In the genomic region with DNA sequence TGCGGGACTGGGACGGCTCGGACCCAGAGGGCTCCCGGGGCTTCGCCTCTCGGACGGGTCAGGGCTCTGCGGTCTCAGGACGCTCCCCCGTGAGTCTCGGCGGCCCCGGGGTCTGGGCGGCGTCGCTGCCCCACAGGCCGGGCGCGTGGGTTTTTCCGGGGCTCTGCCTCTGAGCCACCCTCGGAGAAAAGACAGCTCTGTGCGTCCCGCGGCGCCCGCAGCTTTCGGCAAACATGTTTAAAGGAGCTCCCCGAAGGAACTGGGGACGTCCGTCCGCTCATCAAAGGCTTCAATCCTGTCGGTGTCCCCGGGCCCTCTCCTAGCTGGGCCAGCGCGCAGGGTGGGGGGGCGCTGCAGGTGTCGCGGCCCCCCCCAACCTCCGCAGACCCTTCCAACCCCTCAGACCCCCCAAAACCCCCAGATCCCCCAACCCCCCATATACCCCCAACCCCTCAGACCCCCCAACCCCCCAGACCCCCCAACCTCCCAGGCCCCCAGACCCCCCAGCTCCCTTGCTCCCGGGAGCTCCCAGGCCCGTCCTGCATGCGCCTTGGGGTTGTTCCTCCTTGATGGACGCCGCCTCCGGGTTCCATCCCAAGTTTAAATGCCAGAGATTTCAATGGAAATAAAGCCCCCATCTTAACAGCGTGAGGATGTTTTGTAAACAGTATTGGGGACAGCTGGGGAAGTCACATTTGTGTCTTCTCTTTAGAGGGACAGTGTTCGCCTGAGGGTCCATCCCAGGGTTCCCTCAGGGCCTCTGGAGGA, we compare ENCODE assay signal across 8 cellular contexts. TPM values are rescaled to one million over a fixed set of nuclear protein-coding genes. Genes with fewer than 3 reads are reported as not detected.
DNase-seq lines count a peak whose midpoint lies in the region; ATAC-seq, FAIRE-seq and TF ChIP-seq lines count a peak whose summit lies in the region.

No MANE protein-coding gene starts in this region.

- no CpG with 5 or more reads among the region's 47 CpGs for WGBS in neuronal stem cell (ENCODE audit: extremely low coverage in 2 of 2, insufficient read length in 2 of 2, insufficient replicate concordance in 1 of 2), 2 donors

- peak; percentile 7 for ATAC-seq in WTC11

- no peak for TF ChIP-seq CTCF in WTC11 (IDR thresholded peaks at IDR 0.05)
- TF ChIP-seq CTCF in epithelial cell of esophagus (IDR thresholded peaks at IDR 0.05; ENCODE audit: insufficient read depth, low read depth, low read length, missing control alignments) = no peak

- H2BK12ac ChIP-seq in neuronal stem cell (ENCODE audit: low read length) = no peak overlapping the region

- peaks cover 17% of the 10 kb centered on the region for H3K36me3 Mint-ChIP-seq in WTC11

- POLR2A ChIA-PET in WTC11 (lab: Charles Lee) = interaction anchor here (1.3 kb wide), 1 partner anchor 83 kb away, joined by 3 read pairs; no protein-coding TSS in a partner anchor

- CTCF ChIA-PET in WTC11 (lab: Charles Lee) = interaction anchor here (0.7 to 3.3 kb wide), 6 partner anchors 57 to 188 kb away, joined by 3 to 9 read pairs (median 5); a partner anchor contains a TSS

- no peak for FAIRE-seq in GM19239 (lab: Jason Lieb, UNC)
- FAIRE-seq in RCC 7860 (lab: Jason Lieb, UNC) = no peak

- H3K9ac ChIP-seq in neuronal stem cell (ENCODE audit: low read depth, low read length, poor library complexity) = no peak overlapping the region

- peaks cover 3% of the 10 kb centered on the region in 2 donors for H3K4me1 ChIP-seq in neuronal stem cell (ENCODE audit: control insufficient read depth in 2 of 2, insufficient read depth in 1 of 2, low read depth in 1 of 2, low read length in 2 of 2)

- peak overlapping the region; percentile 50 for H3K4me3 Mint-ChIP-seq in WTC11

- peaks cover 11 to 21% of the 10 kb centered on the region in 2 donors for H3K9me3 ChIP-seq in neuronal stem cell (replicated peaks in 1 of 2; ENCODE audit: control insufficient read depth in 2 of 2, insufficient read depth in 1 of 2, low read depth in 1 of 2, low read length in 2 of 2)

- H3K14ac ChIP-seq in neuronal stem cell (ENCODE audit: low read length) = no peak overlapping the region

- H2BK120ac ChIP-seq in neuronal stem cell (ENCODE audit: low read depth, low read length) = no peak overlapping the region

- peak overlapping the region; percentile 96 for H3K4me2 ChIP-seq in neuronal stem cell (ENCODE audit: insufficient read depth, low read length, poor library complexity, severe bottlenecking)

- peak overlapping the region; percentile 34 for H3K23ac ChIP-seq in neuronal stem cell (ENCODE audit: low read depth, low read length, poor library complexity)

- peaks cover 29% of the 10 kb centered on the region for H3K27me3 Mint-ChIP-seq in WTC11 (ENCODE audit: low read depth)

- no peak overlapping the region for H3K27ac Mint-ChIP-seq in WTC11

- H3K27ac ChIP-seq in neuronal stem cell (replicated peaks; ENCODE audit: low read length) = no peak overlapping the region

- H2BK5ac ChIP-seq in neuronal stem cell (ENCODE audit: low read length) = no peak overlapping the region

- DNase-seq in stimulated activated CD4-positive, alpha-beta T cell treated with anti-CD3 and anti-CD28 coated beads, Interleukin-15, amount 100 ng/mL, for 24 hours = peak; percentile 55
- no peak for DNase-seq in stimulated activated CD4-positive, alpha-beta T cell treated with anti-CD3 and anti-CD28 coated beads, Interleukin-1b, Interleukin-23, amount 100 ng/mL, for 48 hours
- no peak for DNase-seq in WTC11 (ENCODE audit: low spot score)
- peak; percentile 29 for DNase-seq in epithelial cell of esophagus (ENCODE audit: low read depth)
- peak; percentile 26 for DNase-seq in neuronal stem cell (ENCODE audit: low spot score)
- no peak for DNase-seq in midbrain (lab: John Stamatoyannopoulos, UW)
- DNase-seq in GM19239 (ENCODE audit: insufficient read length, low spot score) = no peak
- DNase-seq in RCC 7860 (ENCODE audit: low spot score) = no peak

- peaks cover 11 to 20% of the 10 kb centered on the region in 2 donors for H3K36me3 ChIP-seq in neuronal stem cell (replicated peaks in 1 of 2; ENCODE audit: control insufficient read depth in 2 of 2, insufficient read depth in 2 of 2, low read length in 2 of 2)

- no peak overlapping the region for H4K91ac ChIP-seq in neuronal stem cell (ENCODE audit: low read depth, low read length, poor library complexity)

- peak overlapping the region; percentile 93 for H2AFZ ChIP-seq in neuronal stem cell (ENCODE audit: low read length)

- H3K4me3 ChIP-seq in epithelial cell of esophagus (ENCODE audit: low read length) (peak overlapping the region; percentile 45), neuronal stem cell (ENCODE audit: low read length in 2 of 2) (peak overlapping the region; percentile 50 to 88)

- H3K4me1 Mint-ChIP-seq in WTC11 = peaks cover 15% of the 10 kb centered on the region

- H3K9me3 Mint-ChIP-seq in WTC11 = peaks cover 12% of the 10 kb centered on the region

- H3K27me3 ChIP-seq in neuronal stem cell (ENCODE audit: control insufficient read depth in 3 of 3, insufficient read depth in 3 of 3, low read depth in 1 of 3, low read length in 3 of 3) = peaks cover 0 to 39% (median 22%) of the 10 kb centered on the region in 3 experiments

- no peak overlapping the region for H2BK15ac ChIP-seq in neuronal stem cell (ENCODE audit: low read length)

- no peaks in the 10 kb centered on the region for H3K79me1 ChIP-seq in neuronal stem cell (ENCODE audit: low read depth, low read length)

- H4K8ac ChIP-seq in neuronal stem cell (ENCODE audit: low read depth, low read length) = no peak overlapping the region

- H3K4ac ChIP-seq in neuronal stem cell (ENCODE audit: low read length) = no peak overlapping the region

- peak overlapping the region; percentile 90 for H3K18ac ChIP-seq in neuronal stem cell (ENCODE audit: low read length)

- peak overlapping the region; percentile 14 for H2AK5ac ChIP-seq in neuronal stem cell (ENCODE audit: low read depth, low read length)

TF ChIP-seq in WTC11, 78 proteins besides CTCF, POLR2A, EP300 and RAD21:
- no peak for TF ChIP-seq SOX15 (CRISPR knock-in tag; IDR thresholded peaks at IDR 0.05)
- no peak for TF ChIP-seq OVOL2 (CRISPR knock-in tag; IDR thresholded peaks at IDR 0.05; ENCODE audit: borderline replicate concordance)
- TF ChIP-seq, protein P1, sequence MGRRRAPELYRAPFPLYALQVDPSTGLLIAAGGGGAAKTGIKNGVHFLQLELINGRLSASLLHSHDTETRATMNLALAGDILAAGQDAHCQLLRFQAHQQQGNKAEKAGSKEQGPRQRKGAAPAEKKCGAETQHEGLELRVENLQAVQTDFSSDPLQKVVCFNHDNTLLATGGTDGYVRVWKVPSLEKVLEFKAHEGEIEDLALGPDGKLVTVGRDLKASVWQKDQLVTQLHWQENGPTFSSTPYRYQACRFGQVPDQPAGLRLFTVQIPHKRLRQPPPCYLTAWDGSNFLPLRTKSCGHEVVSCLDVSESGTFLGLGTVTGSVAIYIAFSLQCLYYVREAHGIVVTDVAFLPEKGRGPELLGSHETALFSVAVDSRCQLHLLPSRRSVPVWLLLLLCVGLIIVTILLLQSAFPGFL (CRISPR knock-in tag; IDR thresholded peaks at IDR 0.05; ENCODE audit: borderline replicate concordance) = no peak

RNA-seq across cellular contexts. Expression of a gene that starts 1.0 kb away (rescaled TPM):
- 13.9 to 17.8 TPM (median 14.0 TPM) in 3 replicates for total RNA-seq in WTC11 (2021)
- polyA plus RNA-seq in neuronal stem cell (2013, experiment 1 of 2) = 12.3 TPM
- polyA plus RNA-seq in neuronal stem cell (2013, experiment 2 of 2) = 11.7 TPM

RNA-seq across cellular contexts. Expression of a gene that starts 42.8 kb away (rescaled TPM):
- not detected in 3 replicates for total RNA-seq in WTC11 (2021)
- 0.03 TPM for polyA plus RNA-seq in neuronal stem cell (2013, experiment 1 of 2)
- polyA plus RNA-seq in neuronal stem cell (2013, experiment 2 of 2) = 0.01 TPM

RNA-seq across cellular contexts. Expression of a gene that starts 56.8 kb away (rescaled TPM):
- 0.78 to 1.1 TPM (median 1.1 TPM) in 3 replicates for total RNA-seq in WTC11 (2021)
- polyA plus RNA-seq in neuronal stem cell (2013, experiment 1 of 2) = 1.3 TPM
- polyA plus RNA-seq in neuronal stem cell (2013, experiment 2 of 2) = 1.3 TPM

Comparison
In these comparisons a context has a peak if more than half of its experiments do, and no peak if none do; other contexts are left out.
1. DNase-seq: peak in stimulated activated CD4-positive, alpha-beta T cell treated with anti-CD3 and anti-CD28 coated beads, Interleukin-15, amount 100 ng/mL, for 24 hours (single experiment), epithelial cell of esophagus (single experiment) and neuronal stem cell (single experiment); none in stimulated activated CD4-positive, alpha-beta T cell treated with anti-CD3 and anti-CD28 coated beads, Interleukin-1b, Interleukin-23, amount 100 ng/mL, for 48 hours (single experiment), WTC11 (single experiment), midbrain (single experiment), GM19239 (single experiment) and RCC 7860 (single experiment).